12 cellular contexts compared by ENCODE assay signal in the genomic region with DNA sequence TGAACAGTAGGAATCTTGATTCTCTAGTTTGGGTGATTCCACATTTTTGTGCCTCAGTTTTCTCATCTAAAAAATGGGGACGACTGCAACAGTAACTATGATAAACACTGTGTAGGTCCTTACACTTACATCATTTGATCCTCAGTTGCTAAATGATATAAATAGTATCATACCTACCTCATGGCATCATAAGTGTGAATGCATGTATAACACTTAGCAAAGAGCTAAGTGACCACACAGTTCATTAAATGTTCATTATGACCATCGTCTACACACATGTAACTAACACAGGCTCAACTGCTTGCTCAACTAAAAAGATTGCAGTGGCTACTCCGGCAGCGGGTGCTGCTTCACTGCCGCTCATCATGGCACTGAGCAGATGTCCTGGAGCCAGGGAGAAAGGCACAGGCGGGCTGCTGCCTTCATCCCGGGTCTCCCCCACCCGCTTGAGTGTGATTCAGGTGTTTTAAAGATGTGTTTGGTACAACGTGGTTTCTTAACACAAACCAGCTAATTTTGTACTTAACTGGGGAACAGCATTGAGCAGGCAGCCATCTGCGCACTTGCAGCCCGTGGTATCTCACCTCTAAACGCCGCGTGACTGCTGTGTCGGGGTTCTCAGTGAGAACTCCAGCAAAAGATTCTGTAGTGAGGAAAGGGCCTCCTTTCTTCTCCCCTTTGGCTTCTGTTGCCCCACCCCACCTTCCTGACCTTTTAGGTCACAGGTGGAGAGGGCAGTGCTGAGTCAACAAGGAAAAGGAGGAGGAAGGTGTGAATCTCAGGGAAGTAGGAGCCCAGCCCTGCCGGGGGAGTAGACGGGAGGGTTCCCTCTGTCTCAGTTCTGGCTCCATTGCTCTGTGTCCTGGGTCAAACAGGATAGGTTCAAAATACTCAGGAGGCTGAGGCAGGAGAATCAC. TPM values are rescaled to one million over a fixed set of nuclear protein-coding genes. Genes with fewer than 3 reads are reported as not detected.
A peak's percentile ranks its signal among the peaks of the same experiment; 100 is the strongest.
DNase-seq lines count a peak whose midpoint lies in the region; ATAC-seq lines count a peak whose summit lies in the region.
"Had no signal": no experiment of that assay in that cellular context is flagged by ENCODE, and none has a peak within 500 bp of the region (broad histone marks: within the 10 kb centered on the region; RNA-seq: fewer than 3 reads in every experiment).

No MANE protein-coding gene starts in this region.

- H3K23ac ChIP-seq in trophoblast cell (ENCODE audit: low read length), result no peak overlapping the region

- H3K4me1 ChIP-seq in CD8-positive, alpha-beta memory T cell (ENCODE audit: insufficient read depth, low read length), result peaks cover 30% of the 10 kb centered on the region
- H3K4me1 ChIP-seq in HUES64 (ENCODE audit: insufficient read depth, low read length) (peaks cover 3% of the 10 kb centered on the region), trophoblast cell (ENCODE audit: control insufficient read depth in 1 of 2, insufficient read depth in 2 of 2, low read length in 2 of 2) (peaks cover 25 to 32% of the 10 kb centered on the region in 2 experiments)
- H3K4me1 ChIP-seq in effector memory CD4-positive, alpha-beta T cell (ENCODE audit: control insufficient read depth, insufficient read depth, low read length, poor library complexity, severe bottlenecking), result peaks cover 25% of the 10 kb centered on the region

- 88% methylated on average over 16 of the region's 17 CpGs for WGBS in HUES64
- no CpG with 5 or more reads among the region's 17 CpGs for WGBS in trophoblast cell (ENCODE audit: extremely low coverage, insufficient coverage, insufficient read length)

- H2BK5ac ChIP-seq in trophoblast cell (ENCODE audit: low read depth, low read length, poor library complexity), result no peak overlapping the region

- H3K9me3 Mint-ChIP-seq in CD8-positive, alpha-beta memory T cell, result no peaks in the 10 kb centered on the region
- H3K9me3 Mint-ChIP-seq: nephron had no signal

- peaks cover 18% of the 10 kb centered on the region for H3K79me1 ChIP-seq in trophoblast cell (ENCODE audit: low read length)

- H4K91ac ChIP-seq in trophoblast cell (ENCODE audit: low read depth, low read length), result no peak overlapping the region

- H3K9ac ChIP-seq in HUES64 (ENCODE audit: low read depth, low read length), result no peak overlapping the region
- no peak overlapping the region for H3K9ac ChIP-seq in trophoblast cell (ENCODE audit: low read length)

- H2AK5ac ChIP-seq in trophoblast cell (ENCODE audit: low read length), result no peak overlapping the region

- no peak overlapping the region for H2BK12ac ChIP-seq in trophoblast cell (ENCODE audit: low read length)

- H3K79me2 ChIP-seq in trophoblast cell (ENCODE audit: control insufficient read depth, insufficient read depth, low read length, poor library complexity), result no peaks in the 10 kb centered on the region

- no peak overlapping the region for H3K4me3 ChIP-seq in CD8-positive, alpha-beta memory T cell (ENCODE audit: low read length)
- H3K4me3 ChIP-seq in HUES64 (ENCODE audit: low read length) (no peak overlapping the region), trophoblast cell (ENCODE audit: low read depth, low read length) (no peak overlapping the region)
- no peak overlapping the region for H3K4me3 ChIP-seq in effector memory CD4-positive, alpha-beta T cell (ENCODE audit: insufficient read depth, low read depth, low read length, poor library complexity, severe bottlenecking)

- CTCF ChIA-PET in CD8-positive, alpha-beta memory T cell (lab: Charles Lee), result interaction anchor here (0.7 to 7.0 kb wide), 24 partner anchors 12 to 561 kb away, joined by 3 to 79 read pairs (median 6); partner anchors contain the start of genes ACTN4, EIF3K, FAM98C and MAP4K1

- peak overlapping the region; percentile 20 for H3K27ac ChIP-seq in CD8-positive, alpha-beta memory T cell (ENCODE audit: low read depth, low read length)
- H3K27ac ChIP-seq in HUES64 (ENCODE audit: low read depth, low read length) (peak overlapping the region; percentile 52), trophoblast cell (ENCODE audit: low read depth, low read length) (peak overlapping the region; percentile 10)
- peak overlapping the region; percentile 48 for H3K27ac ChIP-seq in effector memory CD4-positive, alpha-beta T cell (ENCODE audit: insufficient read depth, low read length, poor library complexity, severe bottlenecking)

- no peak overlapping the region for H4K12ac ChIP-seq in trophoblast cell (ENCODE audit: low read depth, low read length)

- peak overlapping the region; percentile 6 for H3K18ac ChIP-seq in trophoblast cell (ENCODE audit: low read length)

- H3K27me3 Mint-ChIP-seq in CD8-positive, alpha-beta memory T cell, result no peaks in the 10 kb centered on the region

- peaks cover 18% of the 10 kb centered on the region for H3K36me3 ChIP-seq in CD8-positive, alpha-beta memory T cell (ENCODE audit: insufficient read depth, low read length)
- peaks cover 49% of the 10 kb centered on the region for H3K36me3 ChIP-seq in HUES64 (ENCODE audit: insufficient read depth, low read length)
- peaks cover 10% of the 10 kb centered on the region for H3K36me3 ChIP-seq in effector memory CD4-positive, alpha-beta T cell (ENCODE audit: control insufficient read depth, insufficient read depth, low read length)
- peaks cover 18 to 23% of the 10 kb centered on the region in 2 experiments for H3K36me3 ChIP-seq in trophoblast cell (ENCODE audit: control insufficient read depth in 1 of 2, insufficient read depth in 2 of 2, low read length in 2 of 2)

- H2AFZ ChIP-seq in trophoblast cell (ENCODE audit: insufficient read depth, low read length, poor library complexity), result no peak overlapping the region

- H4K8ac ChIP-seq in trophoblast cell (ENCODE audit: low read depth, low read length), result peak overlapping the region; percentile 22

- H3K4ac ChIP-seq in trophoblast cell (ENCODE audit: low read depth, low read length), result no peak overlapping the region

- peak overlapping the region; percentile 63 to 95 (median 89) for H3K27ac Mint-ChIP-seq in CD8-positive, alpha-beta memory T cell

- peaks cover 31 to 33% (median 33%) of the 10 kb centered on the region in 3 donors for H3K4me1 Mint-ChIP-seq in CD8-positive, alpha-beta memory T cell

- H3K14ac ChIP-seq in trophoblast cell (ENCODE audit: low read length), result no peak overlapping the region

- peak overlapping the region in 3 of 7 donors; percentile 15 to 49 (median 36) for H3K4me3 Mint-ChIP-seq in CD8-positive, alpha-beta memory T cell
- H3K4me3 Mint-ChIP-seq: nephron had no signal

- no peaks in the 10 kb centered on the region for H3K27me3 ChIP-seq in CD8-positive, alpha-beta memory T cell (ENCODE audit: insufficient read depth, low read length, poor library complexity, severe bottlenecking)
- H3K27me3 ChIP-seq in HUES64 (ENCODE audit: insufficient read depth, low read length) (no peaks in the 10 kb centered on the region), trophoblast cell (ENCODE audit: insufficient read depth, low read length) (no peaks in the 10 kb centered on the region)
- H3K27me3 ChIP-seq in effector memory CD4-positive, alpha-beta T cell (replicated peaks; ENCODE audit: control insufficient read depth, insufficient read depth, low read length, poor library complexity, severe bottlenecking), result no peaks in the 10 kb centered on the region

- H3K36me3 Mint-ChIP-seq in CD8-positive, alpha-beta memory T cell, result peaks cover 5 to 41% (median 17%) of the 10 kb centered on the region in 3 donors

- POLR2A ChIA-PET in CD8-positive, alpha-beta memory T cell (lab: Charles Lee), result no interaction called here

- H3K9me3 ChIP-seq in CD8-positive, alpha-beta memory T cell (ENCODE audit: low read length), result no peaks in the 10 kb centered on the region
- H3K9me3 ChIP-seq in HUES64 (ENCODE audit: insufficient read depth, low read depth, low read length) (no peaks in the 10 kb centered on the region), trophoblast cell (ENCODE audit: insufficient read depth, low read depth, low read length) (no peaks in the 10 kb centered on the region)
- no peaks in the 10 kb centered on the region for H3K9me3 ChIP-seq in effector memory CD4-positive, alpha-beta T cell (ENCODE audit: control insufficient read depth, low read length)

- no peak for DNase-seq in CD8-positive, alpha-beta memory T cell
- DNase-seq in effector memory CD4-positive, alpha-beta T cell, result no peak
- no peak for DNase-seq in trophoblast cell
- no peak for DNase-seq in AG08395 (ENCODE audit: low spot score)
- no peak for DNase-seq in NCI-H2171 treated with DMSO at 0.1 percent for 48 hours (lab: John Stamatoyannopoulos, UW)
- no peak for DNase-seq in stimulated activated CD4-positive, alpha-beta T cell treated with anti-CD3 and anti-CD28 coated beads, Interleukin-2, amount 100 ng/mL, for 48 hours
- DNase-seq: activated CD8-positive, alpha-beta memory T cell treated with anti-CD3 and anti-CD28 coated beads, Interleukin-2, amount 50 U/mL, for 4 hours; erythroblast; NCI-H1694 treated with DMSO at 0.1 percent for 48 hours had no signal

- peak overlapping the region; percentile 19 for H2BK120ac ChIP-seq in trophoblast cell (ENCODE audit: insufficient read depth, low read length, poor library complexity)

- H3K4me2 ChIP-seq in trophoblast cell (ENCODE audit: low read length), result no peak overlapping the region

- ATAC-seq in GM19467 (IDR thresholded peaks at IDR 0.05; ENCODE audit: unreplicated experiment), result no peak

RNA-seq across cellular contexts. Expression of gene ACTN4, which starts 11.7 kb away (rescaled TPM):
- total RNA-seq in CD8-positive, alpha-beta memory T cell, result 100 to 1,000 TPM; 295 to 314 TPM
- polyA plus RNA-seq in CD8-positive, alpha-beta memory T cell, result 31.9 TPM
- polyA plus RNA-seq in HUES64 (2013, experiment 1 of 2), result 227 TPM
- 242 TPM for polyA plus RNA-seq in HUES64 (2013, experiment 2 of 2)
- 442 and 468 TPM in 2 replicates for polyA plus RNA-seq in trophoblast cell (2013)

RNA-seq across cellular contexts. Expression of gene EIF3K, which starts 16.8 kb away (rescaled TPM):
- 100 to 1,000 TPM; 275 to 282 TPM for total RNA-seq in CD8-positive, alpha-beta memory T cell
- 401 TPM for polyA plus RNA-seq in CD8-positive, alpha-beta memory T cell
- 281 TPM for polyA plus RNA-seq in HUES64 (2013, experiment 1 of 2)
- 288 TPM for polyA plus RNA-seq in HUES64 (2013, experiment 2 of 2)
- 205 and 214 TPM in 2 replicates for polyA plus RNA-seq in trophoblast cell (2013)

RNA-seq across cellular contexts. Expression of gene MAP4K1, which starts 18.0 kb away (rescaled TPM):
- total RNA-seq in CD8-positive, alpha-beta memory T cell, result 100 to 1,000 TPM; 161 to 162 TPM
- polyA plus RNA-seq in CD8-positive, alpha-beta memory T cell, result 178 TPM
- 8.3 TPM for polyA plus RNA-seq in HUES64 (2013, experiment 1 of 2)
- polyA plus RNA-seq in HUES64 (2013, experiment 2 of 2), result 2.9 TPM
- 0.56 and 0.72 TPM in 2 replicates for polyA plus RNA-seq in trophoblast cell (2013)
